In the genomic region with DNA sequence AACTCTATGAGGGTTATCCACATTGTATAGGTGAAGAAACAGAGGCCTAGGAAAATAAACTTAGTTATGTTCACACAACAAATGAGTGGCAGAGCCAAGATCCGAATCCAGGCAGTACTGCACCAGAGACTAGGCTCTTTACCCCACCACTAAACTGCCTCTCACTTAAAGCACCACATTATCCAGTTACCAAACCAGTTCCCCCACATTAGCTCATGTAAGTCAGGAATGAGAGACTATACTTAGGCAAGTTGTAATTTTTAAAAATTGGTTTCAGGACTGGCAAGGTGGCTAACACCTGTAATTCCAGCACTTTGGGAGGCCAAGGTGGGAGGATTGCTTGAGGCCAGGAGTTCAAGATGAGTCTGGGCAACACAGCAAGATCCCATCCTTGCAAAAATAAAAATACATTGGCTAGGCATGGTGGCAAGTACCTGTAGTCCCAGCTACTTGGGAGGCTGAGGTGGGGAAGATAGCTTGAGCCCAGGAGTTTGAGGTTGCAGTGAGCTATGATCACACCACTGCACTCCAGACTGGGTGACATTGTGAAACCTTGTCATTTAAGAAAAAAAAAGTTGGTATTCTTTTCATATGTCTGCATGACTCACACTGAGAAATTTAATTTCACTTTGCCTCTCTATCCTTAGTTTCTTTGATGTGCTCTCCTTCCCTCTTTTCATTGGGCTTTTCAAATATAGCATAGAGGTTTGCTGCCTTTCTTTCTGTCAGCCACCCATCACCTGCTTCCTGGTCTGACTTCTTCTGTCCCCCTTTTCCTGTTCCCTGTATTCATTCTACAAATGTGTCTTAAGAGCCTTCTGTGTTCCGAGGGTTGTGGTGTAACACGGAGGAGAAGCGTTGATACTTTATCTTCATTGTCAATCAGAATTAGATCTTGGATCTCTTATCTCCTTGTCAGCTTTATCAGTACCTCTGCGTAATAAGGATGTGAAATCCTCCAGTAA, we compare ENCODE assay signal across 14 cellular contexts.
DNase-seq lines count a peak whose midpoint lies in the region; ATAC-seq lines count a peak whose summit lies in the region.
"Had no signal": no experiment of that assay in that cellular context is flagged by ENCODE, and none has a peak within 500 bp of the region (broad histone marks: within the 10 kb centered on the region; RNA-seq: fewer than 3 reads in every experiment).

No MANE protein-coding gene starts in this region.

- ATAC-seq in HG03060 (IDR thresholded peaks at IDR 0.05; ENCODE audit: low read depth, unreplicated experiment) (peak; percentile 51), GM18511 (IDR thresholded peaks at IDR 0.05; ENCODE audit: unreplicated experiment) (no peak)
- peak; percentile 91 to 94 for ATAC-seq in activated T-cell treated with anti-CD3 and anti-CD28 coated beads, Interleukin-2, amount 50 U/mL, for 4 hours
- peak; percentile 84 for ATAC-seq in stimulated activated naive CD8-positive, alpha-beta T cell treated with anti-CD3 and anti-CD28 coated beads, Interleukin-15, Interleukin-2, amounts not matched to agents 100 U/mL and 50 U/mL, for 24 hours

- peaks cover 41% of the 10 kb centered on the region for H3K36me3 Mint-ChIP-seq in activated naive CD4-positive, alpha-beta T cell treated with anti-CD3 and anti-CD28 coated beads, Interleukin-2, amount 50 U/mL, for 24 hours
- H3K36me3 Mint-ChIP-seq in activated T-cell treated with anti-CD3 and anti-CD28 coated beads, Interleukin-2, amount 50 U/mL, for 4 hours (ENCODE audit: insufficient read depth): peaks cover 53% of the 10 kb centered on the region

- H3K9me3 Mint-ChIP-seq in activated naive CD4-positive, alpha-beta T cell treated with anti-CD3 and anti-CD28 coated beads, Interleukin-2, amount 50 U/mL, for 24 hours: no peaks in the 10 kb centered on the region
- H3K9me3 Mint-ChIP-seq in activated T-cell treated with anti-CD3 and anti-CD28 coated beads, Interleukin-2, amount 50 U/mL, for 4 hours: no peaks in the 10 kb centered on the region
- H3K9me3 Mint-ChIP-seq: naive B cell had no signal

- DNase-seq in activated naive CD4-positive, alpha-beta T cell treated with Interleukin-2 at 50 U/mL for 16 hours: no peak
- DNase-seq in activated T-cell treated with anti-CD3 and anti-CD28 coated beads, Interleukin-2, amount 50 U/mL, for 4 hours: no peak
- DNase-seq in stimulated activated naive CD8-positive, alpha-beta T cell treated with anti-CD3 and anti-CD28 coated beads, Interleukin-15, Interleukin-2, amounts not matched to agents 100 U/mL and 50 U/mL, for 24 hours: no peak
- DNase-seq in HPDE6-E6E7 (ENCODE audit: extremely low spot score) (no peak), hepatic stellate cell (ENCODE audit: low spot score) (no peak)
- DNase-seq: dermis blood vessel endothelial cell, HCEC 1CT, hypothalamus, naive B cell, NCI-H345 had no signal

- H3K4me3 Mint-ChIP-seq in activated naive CD4-positive, alpha-beta T cell treated with anti-CD3 and anti-CD28 coated beads, Interleukin-2, amount 50 U/mL, for 24 hours: peak overlapping the region; percentile 24
- H3K4me3 Mint-ChIP-seq in activated T-cell treated with anti-CD3 and anti-CD28 coated beads, Interleukin-2, amount 50 U/mL, for 4 hours: no peak overlapping the region
- H3K4me3 Mint-ChIP-seq: B cell, naive B cell had no signal

- H3K4me1 Mint-ChIP-seq in activated naive CD4-positive, alpha-beta T cell treated with anti-CD3 and anti-CD28 coated beads, Interleukin-2, amount 50 U/mL, for 24 hours: peaks cover 17% of the 10 kb centered on the region
- peaks cover 8% of the 10 kb centered on the region for H3K4me1 Mint-ChIP-seq in activated T-cell treated with anti-CD3 and anti-CD28 coated beads, Interleukin-2, amount 50 U/mL, for 4 hours (ENCODE audit: low read depth)

- H3K27ac Mint-ChIP-seq in activated naive CD4-positive, alpha-beta T cell treated with anti-CD3 and anti-CD28 coated beads, Interleukin-2, amount 50 U/mL, for 24 hours: peak overlapping the region; percentile 63
- H3K27ac Mint-ChIP-seq: B cell had no signal

- no peaks in the 10 kb centered on the region for H3K27me3 Mint-ChIP-seq in activated naive CD4-positive, alpha-beta T cell treated with anti-CD3 and anti-CD28 coated beads, Interleukin-2, amount 50 U/mL, for 24 hours
- H3K27me3 Mint-ChIP-seq in activated T-cell treated with anti-CD3 and anti-CD28 coated beads, Interleukin-2, amount 50 U/mL, for 4 hours (ENCODE audit: low read depth): no peaks in the 10 kb centered on the region
- H3K27me3 Mint-ChIP-seq: B cell, naive B cell had no signal
